8 cellular contexts compared by ENCODE assay signal in the genomic region with DNA sequence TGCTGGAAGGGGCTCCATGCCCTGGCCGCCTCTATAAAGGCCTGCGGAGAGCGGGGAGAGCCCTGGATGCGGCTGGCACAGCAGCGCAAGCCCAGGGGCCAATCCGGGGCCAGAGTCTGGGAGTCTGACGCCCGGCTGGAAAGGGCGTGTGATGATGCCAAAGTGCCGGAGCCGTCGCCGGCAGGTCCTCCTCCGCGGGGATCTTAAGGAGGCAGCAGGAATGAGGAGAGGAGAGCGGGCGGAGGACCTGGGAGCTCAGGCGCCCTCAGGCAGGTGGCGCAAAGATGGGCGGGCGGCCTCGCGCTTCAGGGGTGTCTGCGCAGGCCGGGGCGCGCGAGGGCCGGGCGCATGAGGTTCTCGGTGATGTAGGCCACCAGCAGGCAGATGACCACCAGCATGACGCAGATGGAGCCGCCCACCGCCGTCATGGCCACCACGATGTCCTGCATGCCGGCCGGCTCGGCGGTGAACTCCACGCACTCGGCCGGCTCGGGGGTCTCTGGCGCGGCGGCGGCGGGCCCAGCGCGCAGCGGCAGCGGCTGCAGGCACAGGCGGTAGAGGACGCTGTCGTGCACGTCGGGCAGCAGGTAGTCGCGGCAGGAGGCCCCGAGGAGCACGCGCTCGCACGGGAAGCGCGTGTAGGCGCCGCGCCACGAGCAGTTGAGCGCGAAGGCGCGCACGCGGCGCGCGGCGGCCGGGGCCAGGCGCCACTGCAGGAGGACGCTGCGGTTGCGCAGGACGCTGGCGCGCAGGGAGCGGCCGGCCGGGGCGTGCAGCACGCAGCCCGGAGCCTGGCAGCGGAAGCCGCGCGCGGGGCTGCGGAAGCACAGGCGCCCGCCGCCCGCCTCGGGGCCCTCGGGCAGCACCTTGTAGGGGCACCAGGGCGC. TPM values are rescaled to one million over a fixed set of nuclear protein-coding genes. Genes with fewer than 3 reads are reported as not detected.
DNase-seq lines count a peak whose midpoint lies in the region; ATAC-seq lines count a peak whose summit lies in the region.

No MANE protein-coding gene starts in this region.

- in situ Hi-C loops in HAP-1 (cut with MboI; ENCODE audit: low sequenced_read_pairs): no loop called here

- H3K27me3 ChIP-seq in MG63 (no peaks in the 10 kb centered on the region), iPS DF 6.9 (ENCODE audit: control insufficient read depth, insufficient read depth, low read length) (peaks cover 5% of the 10 kb centered on the region), HAP-1 (ENCODE audit: low read depth) (peaks cover 4% of the 10 kb centered on the region; the same call in 1 of the 2 replicates)

- peak; percentile 62 for ATAC-seq in stimulated activated naive CD8-positive, alpha-beta T cell treated with anti-CD3 and anti-CD28 coated beads, Interleukin-15, amount 100 ng/mL, for 72 hours
- ATAC-seq in GM21825 (IDR thresholded peaks at IDR 0.05; ENCODE audit: unreplicated experiment): no peak

- H3K4me1 ChIP-seq in iPS DF 6.9 (ENCODE audit: control insufficient read depth, insufficient read depth, low read length) (peaks cover 12% of the 10 kb centered on the region), HAP-1 (no peaks in the 10 kb centered on the region)

- H3K9me3 Mint-ChIP-seq in activated naive CD8-positive, alpha-beta T cell (ENCODE audit: low read depth): no peaks in the 10 kb centered on the region
- H3K9me3 Mint-ChIP-seq in stimulated activated naive CD8-positive, alpha-beta T cell treated with anti-CD3 and anti-CD28 coated beads, Interleukin-15, amount 100 ng/mL, for 72 hours: no peaks in the 10 kb centered on the region

- H3K27ac Mint-ChIP-seq in activated naive CD8-positive, alpha-beta T cell: peak overlapping the region; percentile 54
- H3K27ac Mint-ChIP-seq in stimulated activated naive CD8-positive, alpha-beta T cell treated with anti-CD3 and anti-CD28 coated beads, Interleukin-15, amount 100 ng/mL, for 72 hours: peak overlapping the region in 1 of 2 donors; percentile 73

- no peak overlapping the region for H3K27ac ChIP-seq in iPS DF 6.9 (ENCODE audit: low read length)

- peak overlapping the region; percentile 66 for H3K4me3 Mint-ChIP-seq in activated naive CD8-positive, alpha-beta T cell
- peak overlapping the region; percentile 78 to 88 for H3K4me3 Mint-ChIP-seq in stimulated activated naive CD8-positive, alpha-beta T cell treated with anti-CD3 and anti-CD28 coated beads, Interleukin-15, amount 100 ng/mL, for 72 hours

- peaks cover 8% of the 10 kb centered on the region for H3K4me1 Mint-ChIP-seq in activated naive CD8-positive, alpha-beta T cell (ENCODE audit: low read depth)
- peaks cover 26% of the 10 kb centered on the region for H3K4me1 Mint-ChIP-seq in stimulated activated naive CD8-positive, alpha-beta T cell treated with anti-CD3 and anti-CD28 coated beads, Interleukin-15, amount 100 ng/mL, for 72 hours

- no CpG with 5 or more reads among the region's 108 CpGs for WGBS in iPS DF 6.9 (ENCODE audit: insufficient coverage, insufficient read length)

- no peaks in the 10 kb centered on the region for H3K27me3 Mint-ChIP-seq in activated naive CD8-positive, alpha-beta T cell
- peaks cover 16% of the 10 kb centered on the region for H3K27me3 Mint-ChIP-seq in stimulated activated naive CD8-positive, alpha-beta T cell treated with anti-CD3 and anti-CD28 coated beads, Interleukin-15, amount 100 ng/mL, for 72 hours

- DNase-seq in D341Med (ENCODE audit: low spot score) (peak; percentile 87), MG63 (peak; percentile 53), iPS DF 6.9 (ENCODE audit: low read depth, low spot score) (no peak), HAP-1 (ENCODE audit: low spot score in 2 of 2) (no peak), NCI-H187 treated with DMSO at 0.1 percent for 48 hours (lab: John Stamatoyannopoulos, UW) (no peak)
- peak; percentile 43 to 46 for DNase-seq in stimulated activated naive CD8-positive, alpha-beta T cell treated with anti-CD3 and anti-CD28 coated beads, Interleukin-15, amount 100 ng/mL, for 72 hours

- H3K4me3 ChIP-seq in MG63 (no peak overlapping the region), iPS DF 6.9 (ENCODE audit: low read length) (peak overlapping the region; percentile 43; the same call in 1 of the 2 replicates), HAP-1 (no peak overlapping the region)

- no peaks in the 10 kb centered on the region for H3K36me3 Mint-ChIP-seq in activated naive CD8-positive, alpha-beta T cell

- H3K36me3 ChIP-seq in MG63: no peaks in the 10 kb centered on the region
- no peaks in the 10 kb centered on the region for H3K36me3 ChIP-seq in iPS DF 6.9 (ENCODE audit: control insufficient read depth, insufficient read depth, low read length)
- no peaks in the 10 kb centered on the region for H3K36me3 ChIP-seq in HAP-1 (replicated peaks)

- H3K9me3 ChIP-seq in MG63: no peaks in the 10 kb centered on the region
- no peaks in the 10 kb centered on the region for H3K9me3 ChIP-seq in iPS DF 6.9 (ENCODE audit: control insufficient read depth, insufficient read depth, low read length)
- no peaks in the 10 kb centered on the region for H3K9me3 ChIP-seq in HAP-1

RNA-seq across cellular contexts. Expression of a gene that starts 0.7 kb away (rescaled TPM):
- 4.0 and 8.7 TPM in 2 replicates for total RNA-seq in MG63 (2014; rRNA removed; shearing (Covaris generic); ENCODE audit: low replicate concordance)

RNA-seq across cellular contexts. Expression of a gene that starts 16.0 kb away (rescaled TPM):
- 26.4 and 66.8 TPM in 2 replicates for total RNA-seq in MG63 (2014; rRNA removed; shearing (Covaris generic); ENCODE audit: low replicate concordance)

RNA-seq across cellular contexts. Expression of a gene that starts 24.6 kb away (rescaled TPM):
- total RNA-seq in MG63 (2014; rRNA removed; shearing (Covaris generic); ENCODE audit: low replicate concordance): 168 and 203 TPM in 2 replicates

RNA-seq across cellular contexts. Expression of a gene that starts 32.7 kb away (rescaled TPM):
- total RNA-seq in MG63 (2014; rRNA removed; shearing (Covaris generic); ENCODE audit: low replicate concordance): 1.6 TPM in 1 of 2 replicates, not detected in the other

RNA-seq across cellular contexts. Expression of a gene that starts 58.8 kb away (rescaled TPM):
- total RNA-seq in MG63 (2014; rRNA removed; shearing (Covaris generic); ENCODE audit: low replicate concordance): not detected in 2 replicates

Comparison
In these comparisons a context has a peak if more than half of its experiments do, and no peak if none do; other contexts are left out.
1. DNase-seq: peak in D341Med (single experiment), MG63 (single experiment) and stimulated activated naive CD8-positive, alpha-beta T cell treated with anti-CD3 and anti-CD28 coated beads, Interleukin-15, amount 100 ng/mL, for 72 hours (2 of 2); none in iPS DF 6.9 (single experiment), HAP-1 (0 of 2) and NCI-H187 treated with DMSO at 0.1 percent for 48 hours (single experiment).